Comparison of ENCODE assay signal across 8 cellular contexts in genomic region chr6:137076277-137077068, GRCh38.
A peak's percentile ranks its signal among the peaks of the same experiment; 100 is the strongest.
DNase-seq lines count a peak whose midpoint lies in the region; ATAC-seq lines count a peak whose summit lies in the region.

No MANE protein-coding gene starts in this region.

- DNase-seq in COR-L47 (lab: John Stamatoyannopoulos, UW) (peak; percentile 32), NCI-H510A (lab: John Stamatoyannopoulos, UW) (peak; percentile 40), medulla oblongata (ENCODE audit: extremely low spot score) (peak; percentile 89)
- peak; percentile 38 to 39 for DNase-seq in activated CD4-positive, alpha-beta T cell treated with anti-CD3 and anti-CD28 coated beads for 4 hours
- peak; percentile 2 for DNase-seq in effector CD8-positive, alpha-beta T cell (lab: John Stamatoyannopoulos, UW)
- peak; percentile 2 to 7 for DNase-seq in stimulated activated CD8-positive, alpha-beta memory T cell treated with anti-CD3 and anti-CD28 coated beads, Interleukin-4, amount 100 ng/mL, for 4 hours (ENCODE audit: low read depth in 2 of 2, low spot score in 1 of 2)

- peak; percentile 100 for ATAC-seq in GM19452 (IDR thresholded peaks at IDR 0.05; ENCODE audit: unreplicated experiment)
- ATAC-seq in HG03469 (IDR thresholded peaks at IDR 0.05; ENCODE audit: unreplicated experiment): peak; percentile 88

Comparison
In these comparisons a context has a peak if more than half of its experiments do, and no peak if none do; other contexts are left out.
1. Peak in every context shown above with its lines: DNase-seq and ATAC-seq.
2. DNase-seq: peak in every context shown above with its lines; median percentile 89 in medulla oblongata; 40 in NCI-H510A; 38 in activated CD4-positive, alpha-beta T cell treated with anti-CD3 and anti-CD28 coated beads for 4 hours; 32 in COR-L47; 4 in stimulated activated CD8-positive, alpha-beta memory T cell treated with anti-CD3 and anti-CD28 coated beads, Interleukin-4, amount 100 ng/mL, for 4 hours; 2 in effector CD8-positive, alpha-beta T cell.